26 cellular contexts compared by ENCODE assay signal in the genomic region with DNA sequence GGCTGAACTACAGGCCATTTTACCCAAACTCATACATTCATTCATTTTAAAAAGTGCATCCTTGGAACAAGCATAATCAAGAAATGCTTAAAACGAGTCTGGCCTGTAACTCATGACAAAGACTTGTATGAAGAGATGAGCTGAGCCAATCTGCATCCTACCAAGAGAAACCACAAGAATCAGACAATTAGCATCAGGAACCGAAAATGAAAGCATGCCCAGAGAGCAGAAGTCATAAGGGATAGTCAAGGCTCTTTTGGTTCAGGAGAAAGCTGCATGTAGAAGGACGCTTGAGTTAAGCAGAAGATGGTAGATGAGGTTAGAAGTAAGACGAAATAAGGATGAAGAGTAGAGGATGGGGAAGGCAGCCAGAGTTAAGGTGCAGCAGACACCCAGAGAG.
"Had no signal": no experiment of that assay in that cellular context is flagged by ENCODE, and none has a peak within 500 bp of the region (broad histone marks: within the 10 kb centered on the region; RNA-seq: fewer than 3 reads in every experiment).

No MANE protein-coding gene starts in this region.

- H3K4me3 Mint-ChIP-seq: activated B cell treated with CpG ODN at 0.5 μM for 24 hours; activated CD8-positive, alpha-beta T cell treated with anti-CD3 and anti-CD28 coated beads for 36 hours; activated T-cell treated with anti-CD3 and anti-CD28 coated beads, Interleukin-2, amount 50 U/mL, for 4 hours; activated T-helper 17 cell treated with anti-CD3 and anti-CD28 coated beads, Interleukin-2, amount 50 U/mL, for 72 hours; effector memory CD8-positive, alpha-beta T cell; natural killer cell treated with Interleukin-12 subunit alpha and Interleukin-12 subunit beta and Interleukin-15 and Interleukin-18, amount 100 ng/mL, for 72 hours; stimulated activated naive B cell treated with anti-CD40 and anti-IgM and Interleukin-4, amounts not matched to agents 10 μg/mL and 1 μg/mL and 100 μg/mL, for 72 hours had no signal

- DNase-seq: activated B cell treated with CpG ODN at 0.5 μM for 24 hours; activated CD4-positive, alpha-beta T cell treated with anti-CD3 and anti-CD28 coated beads, Interleukin-2, amount 50 U/mL, for 1 hour; activated CD8-positive, alpha-beta T cell treated with anti-CD3 and anti-CD28 coated beads for 36 hours; activated gamma-delta T cell treated with Interleukin-2 at 50 U/mL for 16 hours; activated naive CD4-positive, alpha-beta T cell treated with anti-CD3 and anti-CD28 coated beads, Interleukin-2, amount 50 U/mL, for 16 hours; activated T-cell treated with anti-CD3 and anti-CD28 coated beads, Interleukin-2, amount 50 U/mL, for 4 hours; amniotic stem cell; brain microvascular endothelial cell; cortex of kidney; effector memory CD8-positive, alpha-beta T cell; erythroblast; gastrocnemius medialis; hippocampal formation; left cardiac atrium; left ventricle myocardium superior; mucosa of descending colon; posterior cingulate gyrus; right cardiac atrium; stimulated activated CD4-positive, alpha-beta T cell treated with anti-CD3 and anti-CD28 coated beads, Interleukin-15, amount 100 ng/mL, for 24 hours; stimulated activated CD4-positive, alpha-beta T cell treated with anti-CD3 and anti-CD28 coated beads, Interleukin-2, amount 100 ng/mL, for 24 hours; stimulated activated naive B cell treated with anti-CD40 and anti-IgM and Interleukin-4, amounts not matched to agents 10 μg/mL and 1 μg/mL and 100 μg/mL, for 72 hours; stomach; T1000; tibial artery had no signal

- H3K27ac ChIP-seq: brain microvascular endothelial cell, gastrocnemius medialis, stomach, tibial artery had no signal

- H3K4me1 Mint-ChIP-seq: activated B cell treated with CpG ODN at 0.5 μM for 24 hours; activated T-helper 17 cell treated with anti-CD3 and anti-CD28 coated beads, Interleukin-2, amount 50 U/mL, for 72 hours had no signal

- H3K36me3 Mint-ChIP-seq: natural killer cell treated with Interleukin-12 subunit alpha and Interleukin-12 subunit beta and Interleukin-15 and Interleukin-18, amount 100 ng/mL, for 72 hours; stimulated activated naive B cell treated with anti-CD40 and anti-IgM and Interleukin-4, amounts not matched to agents 10 μg/mL and 1 μg/mL and 100 μg/mL, for 72 hours had no signal

- H3K27me3 ChIP-seq: brain microvascular endothelial cell, gastrocnemius medialis, stomach, tibial artery had no signal

- H3K27ac Mint-ChIP-seq: activated B cell treated with CpG ODN at 0.5 μM for 24 hours; activated CD8-positive, alpha-beta T cell treated with anti-CD3 and anti-CD28 coated beads for 36 hours; activated T-helper 17 cell treated with anti-CD3 and anti-CD28 coated beads, Interleukin-2, amount 50 U/mL, for 72 hours; effector memory CD8-positive, alpha-beta T cell; natural killer cell treated with Interleukin-12 subunit alpha and Interleukin-12 subunit beta and Interleukin-15 and Interleukin-18, amount 100 ng/mL, for 72 hours; stimulated activated naive B cell treated with anti-CD40 and anti-IgM and Interleukin-4, amounts not matched to agents 10 μg/mL and 1 μg/mL and 100 μg/mL, for 72 hours had no signal

- H3K9me3 ChIP-seq: gastrocnemius medialis, mucosa of descending colon, stomach, tibial artery had no signal

- H3K4me1 ChIP-seq: gastrocnemius medialis, stomach, tibial artery had no signal

- H3K36me3 ChIP-seq: brain microvascular endothelial cell, gastrocnemius medialis, stomach, tibial artery had no signal

- H3K4me3 ChIP-seq: gastrocnemius medialis, mucosa of descending colon, stomach, tibial artery had no signal

- H3K27me3 Mint-ChIP-seq: activated B cell treated with CpG ODN at 0.5 μM for 24 hours; activated CD8-positive, alpha-beta T cell treated with anti-CD3 and anti-CD28 coated beads for 36 hours; activated T-helper 17 cell treated with anti-CD3 and anti-CD28 coated beads, Interleukin-2, amount 50 U/mL, for 72 hours; effector memory CD8-positive, alpha-beta T cell; natural killer cell treated with Interleukin-12 subunit alpha and Interleukin-12 subunit beta and Interleukin-15 and Interleukin-18, amount 100 ng/mL, for 72 hours; stimulated activated naive B cell treated with anti-CD40 and anti-IgM and Interleukin-4, amounts not matched to agents 10 μg/mL and 1 μg/mL and 100 μg/mL, for 72 hours had no signal

- ATAC-seq: activated CD8-positive, alpha-beta T cell treated with anti-CD3 and anti-CD28 coated beads for 36 hours; activated T-cell treated with anti-CD3 and anti-CD28 coated beads, Interleukin-2, amount 50 U/mL, for 4 hours; activated T-helper 17 cell treated with anti-CD3 and anti-CD28 coated beads, Interleukin-2, amount 50 U/mL, for 72 hours; effector memory CD8-positive, alpha-beta T cell; gastrocnemius medialis; left cardiac atrium; left ventricle myocardium superior; mucosa of descending colon; natural killer cell treated with Interleukin-12 subunit alpha and Interleukin-12 subunit beta and Interleukin-15 and Interleukin-18, amount 100 ng/mL, for 72 hours; right cardiac atrium; stimulated activated naive B cell treated with anti-CD40 and anti-IgM and Interleukin-4, amounts not matched to agents 10 μg/mL and 1 μg/mL and 100 μg/mL, for 72 hours had no signal
